Comparison of ENCODE assay signal across 8 cellular contexts in the genomic region with DNA sequence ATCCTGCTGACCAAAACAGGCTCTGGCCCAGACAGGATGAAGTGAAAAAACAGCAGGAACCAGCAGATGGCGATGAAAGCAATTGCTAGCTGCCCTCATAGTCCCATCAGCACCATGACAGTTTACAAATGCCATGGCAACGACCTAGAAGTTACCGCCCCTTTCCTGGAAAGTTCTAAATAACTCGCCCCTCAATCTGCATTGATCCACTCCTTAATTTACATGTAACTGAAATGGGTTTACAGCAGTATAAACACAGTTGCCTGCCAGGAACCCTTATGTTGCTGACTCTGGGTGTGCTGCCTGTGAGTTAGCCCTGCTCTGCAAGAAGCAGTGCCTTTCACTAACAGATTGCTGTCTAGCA.
DNase-seq lines count a peak whose midpoint lies in the region; ATAC-seq and TF ChIP-seq lines count a peak whose summit lies in the region.

No MANE protein-coding gene starts in this region.

- no peak overlapping the region for H2BK5ac ChIP-seq in mesenchymal stem cell (ENCODE audit: low read depth, low read length, poor library complexity, severe bottlenecking)

- no peak overlapping the region for H2BK12ac ChIP-seq in mesenchymal stem cell (ENCODE audit: low read length in 2 of 2)

- H3K27me3 ChIP-seq in Karpas-422 (ENCODE audit: low read length) (no peaks in the 10 kb centered on the region), SK-N-SH (ENCODE audit: insufficient read depth) (peaks cover 13% of the 10 kb centered on the region; the same call in 1 of the 2 replicates), mesenchymal stem cell (ENCODE audit: control insufficient read depth in 1 of 2, insufficient read depth in 1 of 2, low read length in 2 of 2) (peaks cover 9 to 18% of the 10 kb centered on the region in 2 experiments), upper lobe of right lung (no peaks in the 10 kb centered on the region)

- H2BK15ac ChIP-seq in mesenchymal stem cell (ENCODE audit: low read depth, poor library complexity, severe bottlenecking), result no peak overlapping the region

- peak; percentile 31 for DNase-seq in activated CD4-positive, CD25-positive, alpha-beta regulatory T cell treated with anti-CD3 and anti-CD28 coated beads, Interleukin-2, amount 50 U/mL, for 72 hours
- DNase-seq in activated CD4-positive, CD25-positive, alpha-beta regulatory T cell (lab: John Stamatoyannopoulos, UW), result no peak
- peak; percentile 85 for DNase-seq in Karpas-422
- DNase-seq in SK-N-SH, result peak; percentile 28
- DNase-seq in dermis blood vessel endothelial cell, result peak; percentile 70
- peak; percentile 70 for DNase-seq in mesenchymal stem cell
- no peak for DNase-seq in upper lobe of right lung

- H3K27ac ChIP-seq in Karpas-422 (ENCODE audit: low read length) (no peak overlapping the region), SK-N-SH (ENCODE audit: low read depth in 2 of 2, low read length in 1 of 2) (no peak overlapping the region), mesenchymal stem cell (ENCODE audit: low read length, poor library complexity, severe bottlenecking) (no peak overlapping the region), upper lobe of right lung (no peak overlapping the region)

- H3K36me3 ChIP-seq in Karpas-422 (ENCODE audit: insufficient read depth, low read length) (no peaks in the 10 kb centered on the region), SK-N-SH (replicated peaks in 1 of 2; ENCODE audit: control insufficient read depth in 1 of 2, insufficient read depth in 2 of 2, low read length in 1 of 2) (no peaks in the 10 kb centered on the region), mesenchymal stem cell (ENCODE audit: control insufficient read depth in 1 of 2, insufficient read depth in 2 of 2, low read depth in 1 of 2, low read length in 2 of 2) (no peaks in the 10 kb centered on the region), upper lobe of right lung (no peaks in the 10 kb centered on the region)

- POLR2A ChIA-PET in SK-N-SH (lab: Yijun Ruan, JAX), result no interaction called here

- ATAC-seq in GM21515 (IDR thresholded peaks at IDR 0.05; ENCODE audit: unreplicated experiment) (peak; percentile 87), upper lobe of right lung (peak; percentile 91)

- H3K9ac ChIP-seq in Karpas-422 (ENCODE audit: low read length), result no peak overlapping the region
- H3K9ac ChIP-seq in SK-N-SH, result no peak overlapping the region
- H3K9ac ChIP-seq in mesenchymal stem cell (ENCODE audit: low read length), result no peak overlapping the region

- no peak overlapping the region for H3K4ac ChIP-seq in mesenchymal stem cell (ENCODE audit: low read depth in 1 of 2, low read length in 2 of 2)

- peak; percentile 54 for TF ChIP-seq RAD21 in SK-N-SH (IDR thresholded peaks at IDR 0.05; ENCODE audit: low read length)

- peak; percentile 57 for TF ChIP-seq CTCF in SK-N-SH (IDR thresholded peaks at IDR 0.05)
- peak; percentile 49 for TF ChIP-seq CTCF in upper lobe of right lung (IDR thresholded peaks at IDR 0.05)

- H3K9me3 ChIP-seq in Karpas-422 (ENCODE audit: low read length), result no peaks in the 10 kb centered on the region
- no peaks in the 10 kb centered on the region for H3K9me3 ChIP-seq in SK-N-SH
- H3K9me3 ChIP-seq in mesenchymal stem cell (ENCODE audit: control insufficient read depth, low read length), result no peaks in the 10 kb centered on the region
- H3K9me3 ChIP-seq in upper lobe of right lung, result no peaks in the 10 kb centered on the region

- no peaks in the 10 kb centered on the region for H3K4me1 ChIP-seq in Karpas-422 (ENCODE audit: low read length)
- H3K4me1 ChIP-seq in SK-N-SH (ENCODE audit: control insufficient read depth in 1 of 2, insufficient read depth in 2 of 2, low read depth in 1 of 2, low read length in 1 of 2), result no peaks in the 10 kb centered on the region
- H3K4me1 ChIP-seq in mesenchymal stem cell (ENCODE audit: control insufficient read depth, insufficient read depth, low read depth, low read length), result no peaks in the 10 kb centered on the region
- no peaks in the 10 kb centered on the region for H3K4me1 ChIP-seq in upper lobe of right lung

- H4K8ac ChIP-seq in mesenchymal stem cell (ENCODE audit: low read length), result no peak overlapping the region

- H3K4me3 ChIP-seq in Karpas-422 (ENCODE audit: low read length) (no peak overlapping the region), SK-N-SH (ENCODE audit: low read depth in 2 of 2, low read length in 1 of 2) (no peak overlapping the region), mesenchymal stem cell (ENCODE audit: insufficient read depth in 1 of 2, low read depth in 1 of 2, low read length in 2 of 2) (no peak overlapping the region), upper lobe of right lung (no peak overlapping the region)

- no peaks in the 10 kb centered on the region; the same call in 1 of the 2 replicates for H4K20me1 ChIP-seq in Karpas-422 (ENCODE audit: insufficient read depth, low read depth, low read length)
- no peaks in the 10 kb centered on the region for H4K20me1 ChIP-seq in SK-N-SH (ENCODE audit: insufficient read depth)

- H3K79me1 ChIP-seq in mesenchymal stem cell (replicated peaks; ENCODE audit: low read length, poor library complexity, severe bottlenecking), result no peaks in the 10 kb centered on the region

- no peak overlapping the region for H2BK120ac ChIP-seq in mesenchymal stem cell (ENCODE audit: low read depth, low read length)

- intact Hi-C loops in upper lobe of right lung (cut with DNase I), result no loop called here

- no peaks in the 10 kb centered on the region for H3K9me2 ChIP-seq in Karpas-422 (replicated peaks; ENCODE audit: insufficient read depth, low read length)
- H3K9me2 ChIP-seq in SK-N-SH, result no peaks in the 10 kb centered on the region

- H3K79me2 ChIP-seq in Karpas-422 (ENCODE audit: low read length) (no peaks in the 10 kb centered on the region), SK-N-SH (ENCODE audit: insufficient read depth) (no peaks in the 10 kb centered on the region)

- H2AFZ ChIP-seq in Karpas-422 (ENCODE audit: low read length), result no peak overlapping the region
- H2AFZ ChIP-seq in SK-N-SH (ENCODE audit: low read depth), result no peak overlapping the region
- no peak overlapping the region for H2AFZ ChIP-seq in mesenchymal stem cell (ENCODE audit: low read depth, low read length)

- no peak overlapping the region for H3K4me2 ChIP-seq in Karpas-422 (ENCODE audit: low read depth, low read length, poor library complexity, severe bottlenecking)
- no peak overlapping the region for H3K4me2 ChIP-seq in SK-N-SH
- no peak overlapping the region for H3K4me2 ChIP-seq in mesenchymal stem cell (ENCODE audit: low read length, poor library complexity, severe bottlenecking)

- H3K14ac ChIP-seq in mesenchymal stem cell (ENCODE audit: low read length in 2 of 2), result no peak overlapping the region

- no peak for TF ChIP-seq EP300 in SK-N-SH (IDR thresholded peaks at IDR 0.05; ENCODE audit: borderline replicate concordance in 1 of 2, low read depth in 1 of 2, low read length in 1 of 2)

- no peak overlapping the region for H3K18ac ChIP-seq in mesenchymal stem cell (ENCODE audit: low read depth in 1 of 2, low read length in 2 of 2)

- 0% methylated on average over 4 of the region's 4 CpGs for WGBS in SK-N-SH (ENCODE audit: low lambda C conversion rate)
- 7% methylated on average over 4 of the region's 4 CpGs for WGBS in mesenchymal stem cell

- H2AK5ac ChIP-seq in mesenchymal stem cell (ENCODE audit: low read length, severe bottlenecking), result no peak overlapping the region

- CTCF ChIA-PET in SK-N-SH (lab: Yijun Ruan, JAX), result interaction anchor here (0.7 to 2.8 kb wide), 11 partner anchors 10 to 221 kb away, joined by 3 to 13 read pairs (median 3); no protein-coding TSS in a partner anchor

- no peaks in the 10 kb centered on the region for H3F3A ChIP-seq in SK-N-SH (replicated peaks; ENCODE audit: insufficient read depth)

- no peak overlapping the region for H3K23ac ChIP-seq in mesenchymal stem cell (ENCODE audit: low read length in 2 of 2)

- H4K91ac ChIP-seq in mesenchymal stem cell (ENCODE audit: low read length), result no peak overlapping the region

TF ChIP-seq in SK-N-SH, 30 proteins besides CTCF, POLR2A, EP300 and RAD21:
- TF ChIP-seq POLR2AphosphoS5 (IDR thresholded peaks at IDR 0.05; ENCODE audit: low read depth, low read length), result no peak
- TF ChIP-seq SMC3 (IDR thresholded peaks at IDR 0.05; ENCODE audit: low read depth, low read length), result peak; percentile 48
- TF ChIP-seq GABPA (IDR thresholded peaks at IDR 0.05; ENCODE audit: low read depth), result no peak

Comparison
In these comparisons a context has a peak if more than half of its experiments do, and no peak if none do; other contexts are left out.
1. DNase-seq: peak in activated CD4-positive, CD25-positive, alpha-beta regulatory T cell treated with anti-CD3 and anti-CD28 coated beads, Interleukin-2, amount 50 U/mL, for 72 hours (single experiment), Karpas-422 (single experiment), SK-N-SH (single experiment), dermis blood vessel endothelial cell (single experiment) and mesenchymal stem cell (single experiment); none in activated CD4-positive, CD25-positive, alpha-beta regulatory T cell (0 of 4) and upper lobe of right lung (single experiment).